Comparison of ENCODE assay signal across 9 cellular contexts in the genomic region with DNA sequence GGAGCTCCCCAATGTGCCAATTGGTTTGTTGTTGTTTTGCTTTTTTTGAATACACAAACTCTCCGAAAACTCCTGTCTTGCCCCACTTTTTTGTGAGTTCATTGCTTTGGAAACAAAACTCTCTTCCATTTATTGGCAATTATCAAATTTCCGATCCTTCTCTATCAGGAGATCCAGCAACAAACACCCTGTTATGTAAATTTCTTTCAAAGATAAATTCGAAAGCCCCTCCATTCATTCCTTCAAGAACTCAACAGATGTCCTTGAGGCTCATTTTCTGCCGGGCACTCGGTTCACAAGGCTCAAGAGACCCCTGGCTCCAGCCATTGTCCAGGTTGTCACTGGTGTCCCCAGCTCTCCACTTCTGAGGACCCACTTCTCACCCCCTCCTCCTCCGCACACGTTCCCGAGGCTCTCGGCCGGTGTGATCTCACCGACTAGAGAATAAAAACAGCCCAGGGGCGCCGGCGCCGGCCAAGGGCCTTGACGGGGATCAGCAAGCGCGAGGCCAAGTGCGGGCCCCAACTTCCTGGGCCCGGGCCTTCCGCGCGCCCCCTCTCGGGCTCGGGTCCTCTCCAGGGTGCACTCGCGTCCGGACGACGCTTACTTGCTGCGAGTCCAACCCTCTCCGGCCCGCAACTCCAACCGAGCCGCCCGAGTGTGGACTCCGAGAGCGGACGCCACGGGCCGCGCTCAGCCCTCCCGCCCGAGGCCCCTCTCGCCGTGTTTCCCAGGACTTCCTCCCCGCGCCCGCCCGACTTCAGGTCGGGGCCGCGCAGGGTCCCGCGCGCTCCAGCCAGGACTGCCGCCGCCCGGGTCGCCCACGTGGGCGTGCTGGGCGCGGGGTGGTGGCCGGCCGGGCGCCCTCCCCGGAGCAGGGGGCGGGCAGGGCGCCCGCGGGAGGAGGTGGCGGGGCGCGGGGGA. TPM values are rescaled to one million over a fixed set of nuclear protein-coding genes. Genes with fewer than 3 reads are reported as not detected.
A peak's percentile ranks its signal among the peaks of the same experiment; 100 is the strongest.
DNase-seq lines count a peak whose midpoint lies in the region; ATAC-seq, FAIRE-seq and TF ChIP-seq lines count a peak whose summit lies in the region.
"Had no signal": no experiment of that assay in that cellular context is flagged by ENCODE, and none has a peak within 500 bp of the region (broad histone marks: within the 10 kb centered on the region; RNA-seq: fewer than 3 reads in every experiment).

No MANE protein-coding gene starts in this region.

- FAIRE-seq in HTR-8/SVneo (lab: Jason Lieb, UNC) = no peak
- FAIRE-seq: colon had no signal

- H3K36me3 ChIP-seq in neural cell (ENCODE audit: insufficient read depth, low read length) = no peaks in the 10 kb centered on the region

- no peaks in the 10 kb centered on the region for H3K9me3 Mint-ChIP-seq in activated CD4-positive, alpha-beta memory T cell treated with anti-CD3 and anti-CD28 coated beads, Interleukin-2, amount 10 ng/mL, durations not matched to agents 7 days and 5 days

- H3K4me2 ChIP-seq in neural cell (ENCODE audit: low read length) = no peak overlapping the region

- POLR2A ChIA-PET in activated CD4-positive, alpha-beta memory T cell treated with anti-CD3 and anti-CD28 coated beads, Interleukin-2, amount 10 ng/mL, durations not matched to agents 7 days and 5 days (lab: Charles Lee) = interaction anchor here (0.6 to 16.8 kb wide), 22 partner anchors 8 to 190 kb away, joined by 3 to 489 read pairs (median 4); partner anchors contain the start of genes AAGAB and IQCH

- peaks cover 43% of the 10 kb centered on the region for H3K27me3 ChIP-seq in neural cell (ENCODE audit: insufficient read depth, low read depth, low read length)

- peaks cover 35% of the 10 kb centered on the region for H3K4me1 Mint-ChIP-seq in activated CD4-positive, alpha-beta memory T cell treated with anti-CD3 and anti-CD28 coated beads, Interleukin-2, amount 10 ng/mL, durations not matched to agents 7 days and 5 days

- peaks cover 18% of the 10 kb centered on the region for H3K79me2 ChIP-seq in neural cell (replicated peaks; ENCODE audit: insufficient read depth, low read length)

- TF ChIP-seq EP300 in neural cell (conservative IDR thresholded peaks at IDR 0.05; ENCODE audit: poor library complexity, severe bottlenecking) = no peak

- H2AFZ ChIP-seq in neural cell (ENCODE audit: low read depth, low read length) = no peak overlapping the region

- TF ChIP-seq RAD21 in neural cell (conservative IDR thresholded peaks at IDR 0.05) = no peak

- ATAC-seq in HG03460 (IDR thresholded peaks at IDR 0.05; ENCODE audit: unreplicated experiment) = peak; percentile 36
- peak; percentile 8 for ATAC-seq in esophagus mucosa

- peak overlapping the region; percentile 1 for H3K27ac Mint-ChIP-seq in activated CD4-positive, alpha-beta memory T cell treated with anti-CD3 and anti-CD28 coated beads, Interleukin-2, amount 10 ng/mL, durations not matched to agents 7 days and 5 days

- H3K36me3 Mint-ChIP-seq in activated CD4-positive, alpha-beta memory T cell treated with anti-CD3 and anti-CD28 coated beads, Interleukin-2, amount 10 ng/mL, durations not matched to agents 7 days and 5 days (ENCODE audit: low read depth) = peaks cover 35% of the 10 kb centered on the region

- CTCF ChIA-PET in activated CD4-positive, alpha-beta memory T cell treated with anti-CD3 and anti-CD28 coated beads, Interleukin-2, amount 10 ng/mL, durations not matched to agents 7 days and 5 days (lab: Charles Lee) = interaction anchor here (0.9 to 2.1 kb wide), 5 partner anchors 11 to 36 kb away, joined by 3 to 8 read pairs (median 4); no protein-coding TSS in a partner anchor

- no peak overlapping the region for H3K27ac ChIP-seq in neural cell (ENCODE audit: low read length)

- TF ChIP-seq CTCF in neural cell (IDR thresholded peaks at IDR 0.05; ENCODE audit: poor library complexity, severe bottlenecking) = no peak

- H3K4me3 ChIP-seq in neural cell (ENCODE audit: low read length) = peak overlapping the region; percentile 71

- H4K20me1 ChIP-seq in neural cell (ENCODE audit: insufficient read depth) = no peaks in the 10 kb centered on the region

- peak; percentile 54 for DNase-seq in stimulated activated CD4-positive, alpha-beta T cell treated with anti-CD3 and anti-CD28 coated beads, Interleukin-15, amount 100 ng/mL, for 24 hours
- DNase-seq in stimulated activated CD4-positive, alpha-beta T cell treated with anti-CD3 and anti-CD28 coated beads, Interleukin-12 subunit alpha, Interleukin-12 subunit beta, amount 100 ng/mL, for 4 hours = no peak
- DNase-seq in activated CD4-positive, alpha-beta memory T cell treated with anti-CD3 and anti-CD28 coated beads, Interleukin-2, amount 10 ng/mL, durations not matched to agents 7 days and 5 days = peak; percentile 39
- DNase-seq in HTR-8/SVneo (ENCODE audit: insufficient read length, low spot score) = no peak
- no peak for DNase-seq in superior temporal gyrus (ENCODE audit: extremely low spot score)

- H3K9me2 ChIP-seq in neural cell (ENCODE audit: insufficient read depth, low read length) = no peaks in the 10 kb centered on the region

- H3K27me3 Mint-ChIP-seq in activated CD4-positive, alpha-beta memory T cell treated with anti-CD3 and anti-CD28 coated beads, Interleukin-2, amount 10 ng/mL, durations not matched to agents 7 days and 5 days = peaks cover 17% of the 10 kb centered on the region

- H3K4me3 Mint-ChIP-seq in activated CD4-positive, alpha-beta memory T cell treated with anti-CD3 and anti-CD28 coated beads, Interleukin-2, amount 10 ng/mL, durations not matched to agents 7 days and 5 days = peak overlapping the region; percentile 62

- peak overlapping the region; percentile 39 for H3K9ac ChIP-seq in neural cell (ENCODE audit: low read length)

- H3F3A ChIP-seq in neural cell (ENCODE audit: insufficient read depth, low read length, poor library complexity, severe bottlenecking) = no peaks in the 10 kb centered on the region

- no peaks in the 10 kb centered on the region for H3K9me3 ChIP-seq in neural cell (ENCODE audit: low read length)

TF ChIP-seq in neural cell, 6 proteins besides CTCF, POLR2A, EP300 and RAD21:
- TF ChIP-seq TAF1 (IDR thresholded peaks at IDR 0.05; ENCODE audit: low read depth) (no peak), MXI1 (conservative IDR thresholded peaks at IDR 0.05; ENCODE audit: poor library complexity, severe bottlenecking) (peak; percentile 6), REST (IDR thresholded peaks at IDR 0.05; ENCODE audit: borderline replicate concordance) (no peak), SMC3 (conservative IDR thresholded peaks at IDR 0.05; ENCODE audit: poor library complexity) (no peak)

RNA-seq across cellular contexts. Expression of gene SMAD3, which starts 0.5 kb away (rescaled TPM):
- total RNA-seq in activated CD4-positive, alpha-beta memory T cell treated with anti-CD3 and anti-CD28 coated beads, Interleukin-2, amount 10 ng/mL, durations not matched to agents 7 days and 5 days = 100 to 1,000 TPM; 145 to 148 TPM
- 35.6 TPM for total RNA-seq in esophagus mucosa
- 0.64 and 1.0 TPM in 2 replicates for polyA plus RNA-seq in neural cell
- polyA minus RNA-seq in neural cell = 1.6 and 3.2 TPM in 2 replicates

Comparison
In these comparisons a context has a peak if more than half of its experiments do, and no peak if none do; other contexts are left out.
1. DNase-seq: peak in stimulated activated CD4-positive, alpha-beta T cell treated with anti-CD3 and anti-CD28 coated beads, Interleukin-15, amount 100 ng/mL, for 24 hours (single experiment) and activated CD4-positive, alpha-beta memory T cell treated with anti-CD3 and anti-CD28 coated beads, Interleukin-2, amount 10 ng/mL, durations not matched to agents 7 days and 5 days (single experiment); none in stimulated activated CD4-positive, alpha-beta T cell treated with anti-CD3 and anti-CD28 coated beads, Interleukin-12 subunit alpha, Interleukin-12 subunit beta, amount 100 ng/mL, for 4 hours (single experiment), HTR-8/SVneo (single experiment) and superior temporal gyrus (single experiment).